9 cellular contexts compared by ENCODE assay signal in the genomic region with DNA sequence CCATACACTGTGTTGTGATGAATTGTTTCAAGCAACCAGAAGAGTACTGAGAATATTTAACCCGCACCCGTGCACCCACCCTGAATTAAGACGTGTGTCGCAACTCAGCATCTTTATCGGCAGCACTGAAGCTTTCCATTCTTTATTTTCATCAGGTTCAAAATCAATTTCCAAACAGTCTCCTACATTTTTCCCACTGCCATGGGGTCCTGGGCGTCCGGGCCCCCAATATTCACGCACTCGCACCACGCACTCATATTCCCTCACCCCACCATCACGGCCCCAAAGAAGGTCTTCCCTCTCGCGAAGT. TPM values are rescaled to one million over a fixed set of nuclear protein-coding genes. Genes with fewer than 3 reads are reported as not detected.
DNase-seq lines count a peak whose midpoint lies in the region; ATAC-seq and TF ChIP-seq lines count a peak whose summit lies in the region.
"Had no signal": no experiment of that assay in that cellular context is flagged by ENCODE, and none has a peak within 500 bp of the region (broad histone marks: within the 10 kb centered on the region; RNA-seq: fewer than 3 reads in every experiment).

No MANE protein-coding gene starts in this region.

- H2AK9ac ChIP-seq in IMR-90 (replicated peaks; ENCODE audit: low read depth, low read length, poor library complexity), result peak overlapping the region; percentile 23

- H4K91ac ChIP-seq in IMR-90 (ENCODE audit: insufficient read depth, low read depth, low read length), result 0 out of 2 replicates have a peak overlapping the region, but pooled peaks have one; percentile 10

- H3K27me3 ChIP-seq in IMR-90 (ENCODE audit: control insufficient read depth, insufficient read depth, low read length) (peaks cover 17% of the 10 kb centered on the region), colonic mucosa (no peaks in the 10 kb centered on the region)
- H3K27me3 ChIP-seq in naive thymus-derived CD4-positive, alpha-beta T cell (ENCODE audit: control insufficient read depth in 2 of 2, insufficient read depth in 2 of 2, low read length in 2 of 2), result no peaks in the 10 kb centered on the region

- 54% methylated on average over 5 of the region's 13 CpGs; no CpG with 5 or more reads in 1 of the 2 experiments for WGBS in IMR-90 (ENCODE audit: extremely low coverage in 2 of 2, insufficient read length in 1 of 2), 2 experiments

- intact Hi-C loops in IMR-90 (cut with micrococcal nuclease) (loop anchor here (2.0 to 5.0 kb wide), 2 partner anchors 18 to 33 kb away; a partner anchor contains a TSS), colonic mucosa (cut with DNase I) (no loop called here)
- intact Hi-C loops in naive thymus-derived CD4-positive, alpha-beta T cell (cut with micrococcal nuclease), result loop anchor here in 1 of 2 donors (1.0 to 2.0 kb wide), 6 partner anchors 8 to 88 kb away; a partner anchor contains a TSS

- peaks cover 47 to 80% (median 63%) of the 10 kb centered on the region in 7 donors for H3K4me1 Mint-ChIP-seq in naive thymus-derived CD4-positive, alpha-beta T cell

- no peak overlapping the region for H2BK15ac ChIP-seq in IMR-90 (ENCODE audit: low read depth, low read length)

- H3K4me1 ChIP-seq in IMR-90 (ENCODE audit: control insufficient read depth, insufficient read depth, low read length) (peaks cover 4% of the 10 kb centered on the region; the same call in 1 of the 2 replicates), colonic mucosa (peaks cover 4% of the 10 kb centered on the region)
- H3K4me1 ChIP-seq in naive thymus-derived CD4-positive, alpha-beta T cell (ENCODE audit: control insufficient read depth in 2 of 2, insufficient read depth in 2 of 2, low read length in 2 of 2), result peaks cover 50 to 55% of the 10 kb centered on the region in 2 donors

- DNase-seq in AG04449 (ENCODE audit: low read depth, low spot score) (no peak), IMR-90 (no peak), colonic mucosa (no peak), SKM-1 treated with dmso at 0.1 percent for 144 hours (lab: John Stamatoyannopoulos, UW; ENCODE audit: unreplicated experiment) (no peak), DMS 273 treated with DMSO at 0.1 percent for 48 hours (lab: John Stamatoyannopoulos, UW) (no peak), Ammon's horn (ENCODE audit: low spot score) (no peak)
- DNase-seq in naive thymus-derived CD4-positive, alpha-beta T cell, result no peak

- H3K23ac ChIP-seq in IMR-90 (ENCODE audit: low read depth, low read length), result no peak overlapping the region; the same call in 1 of the 2 replicates

- H2BK20ac ChIP-seq in IMR-90 (ENCODE audit: low read depth, low read length), result no peak overlapping the region

- H3K27ac ChIP-seq in IMR-90 (ENCODE audit: insufficient read depth, low read length), result no peak overlapping the region
- peak overlapping the region; percentile 78 for H3K27ac ChIP-seq in colonic mucosa
- peak overlapping the region; percentile 97 for H3K27ac ChIP-seq in naive thymus-derived CD4-positive, alpha-beta T cell (ENCODE audit: low read depth, low read length)

- H3K9ac ChIP-seq in IMR-90 (ENCODE audit: low read depth, low read length) (0 out of 2 replicates have a peak overlapping the region, but pooled peaks have one; percentile 25), colonic mucosa (ENCODE audit: low read depth in 2 of 2, low read length in 2 of 2) (peak overlapping the region; percentile 82 to 87)

- POLR2A ChIA-PET in AG04449 (lab: Yijun Ruan, JAX) (interaction anchor here (1.0 to 1.9 kb wide), 3 partner anchors 12 to 33 kb away, joined by 4 read pairs; a partner anchor contains a TSS), IMR-90 (lab: Charles Lee; ENCODE audit: unreplicated experiment) (no interaction called here)
- POLR2A ChIA-PET in naive thymus-derived CD4-positive, alpha-beta T cell (lab: Charles Lee), result interaction anchor here (0.6 to 66.4 kb wide), 11 partner anchors 15 to 1390 kb away, joined by 3 to 3078 read pairs (median 5); a partner anchor contains a TSS

- no peaks in the 10 kb centered on the region; the same call in 1 of the 2 replicates for H3K9me1 ChIP-seq in IMR-90 (ENCODE audit: insufficient read depth, low read length)

- H3K27me3 Mint-ChIP-seq in naive thymus-derived CD4-positive, alpha-beta T cell, result peaks cover 0 to 2% (median 0%) of the 10 kb centered on the region in 5 donors

- H4K5ac ChIP-seq in IMR-90 (ENCODE audit: low read depth, low read length), result peak overlapping the region; percentile 62

- ATAC-seq in IMR-90 (ENCODE audit: low read depth), result no peak
- no peak for ATAC-seq in naive thymus-derived CD4-positive, alpha-beta T cell
- no peak for ATAC-seq in HG03159 (IDR thresholded peaks at IDR 0.05; ENCODE audit: unreplicated experiment)

- no peak overlapping the region for H3K18ac ChIP-seq in IMR-90 (ENCODE audit: low read depth, low read length)

- H3K56ac ChIP-seq in IMR-90 (ENCODE audit: extremely low read depth, insufficient read depth, low read length), result no peak overlapping the region

- H2AK5ac ChIP-seq in IMR-90 (ENCODE audit: low read depth, low read length), result no peak overlapping the region; the same call in 1 of the 2 replicates

- peak overlapping the region; percentile 76 for H3K4me2 ChIP-seq in IMR-90 (ENCODE audit: low read depth, low read length)

- BruUV-seq in IMR-90 (replicated peaks; lab: Mats Ljungman, UMichigan), result no TSS peak

- 0 out of 2 replicates have a peak overlapping the region, but pooled peaks have one; percentile 19 for H3K14ac ChIP-seq in IMR-90 (replicated peaks; ENCODE audit: low read depth, low read length)

- H3K36me3 Mint-ChIP-seq in naive thymus-derived CD4-positive, alpha-beta T cell, result peaks cover 11 to 64% (median 16%) of the 10 kb centered on the region in 5 donors

- H3K4ac ChIP-seq in IMR-90 (ENCODE audit: low read depth, low read length), result peak overlapping the region; percentile 50

- TF ChIP-seq CTCF in AG04449 (IDR thresholded peaks at IDR 0.05; ENCODE audit: insufficient read depth, low read length, missing control alignments), result no peak
- TF ChIP-seq CTCF in IMR-90 (conservative IDR thresholded peaks at IDR 0.05; ENCODE audit: low read depth, low read length), result no peak
- TF ChIP-seq CTCF in colonic mucosa (IDR thresholded peaks at IDR 0.05), result no peak

- TF ChIP-seq POLR2A in IMR-90 (IDR thresholded peaks at IDR 0.05; ENCODE audit: low read depth, low read length), result no peak

- no peaks in the 10 kb centered on the region for H4K20me1 ChIP-seq in IMR-90 (ENCODE audit: insufficient read depth, low read length)

- peak overlapping the region; percentile 59; the same call in 1 of the 2 replicates for H2BK120ac ChIP-seq in IMR-90 (ENCODE audit: low read depth, low read length)

- H3K27ac Mint-ChIP-seq in naive thymus-derived CD4-positive, alpha-beta T cell, result peak overlapping the region; percentile 94 to 100 (median 97)

- H2BK5ac ChIP-seq in IMR-90 (ENCODE audit: low read depth, low read length, poor library complexity, severe bottlenecking), result no peak overlapping the region

- no peaks in the 10 kb centered on the region for H3K9me3 Mint-ChIP-seq in naive thymus-derived CD4-positive, alpha-beta T cell

- in situ Hi-C loops in IMR-90 (cut with MboI; ENCODE audit: low sequenced_read_pairs), result no loop called here

- H2AFZ ChIP-seq in IMR-90 (replicated peaks; ENCODE audit: low read length, poor library complexity), result peak overlapping the region; percentile 95

- TF ChIP-seq RAD21 in IMR-90 (IDR thresholded peaks at IDR 0.05; ENCODE audit: low read length), result no peak

- H3K4me3 Mint-ChIP-seq in naive thymus-derived CD4-positive, alpha-beta T cell, result peak overlapping the region; percentile 88 to 100 (median 99)

- H3K36me3 ChIP-seq in IMR-90 (ENCODE audit: control insufficient read depth, insufficient read depth, low read length) (no peaks in the 10 kb centered on the region), colonic mucosa (no peaks in the 10 kb centered on the region)
- H3K36me3 ChIP-seq in naive thymus-derived CD4-positive, alpha-beta T cell (ENCODE audit: control insufficient read depth in 2 of 3, insufficient read depth in 3 of 3, low read length in 3 of 3), result peaks cover 4 to 20% (median 5%) of the 10 kb centered on the region in 3 experiments

- dilution Hi-C loops in IMR-90 (cut with HindIII; ENCODE audit: low sequenced_read_pairs, unreplicated experiment), result no loop called here

- no peaks in the 10 kb centered on the region for H3K79me1 ChIP-seq in IMR-90 (ENCODE audit: low read depth in 1 of 2, low read length in 2 of 2)

- peak overlapping the region; percentile 51 to 81; a peak in 2 of 4 replicates for H4K8ac ChIP-seq in IMR-90 (ENCODE audit: low read depth in 2 of 2, low read length in 2 of 2)

- CTCF ChIA-PET in AG04449 (lab: Yijun Ruan, JAX), result interaction anchor here (1.1 to 31.3 kb wide), 12 partner anchors 9 to 150 kb away, joined by 3 to 1569 read pairs (median 4); a partner anchor contains a TSS
- CTCF ChIA-PET in IMR-90 (lab: Yijun Ruan, JAX), result interaction anchor here (0.6 to 1.4 kb wide), 8 partner anchors 9 to 30 kb away, joined by 3 to 6 read pairs (median 3); no protein-coding TSS in a partner anchor
- CTCF ChIA-PET in naive thymus-derived CD4-positive, alpha-beta T cell (lab: Charles Lee), result interaction anchor here (0.6 to 18.2 kb wide), 12 partner anchors 10 to 250 kb away, joined by 3 to 687 read pairs (median 6); a partner anchor contains a TSS

- H3K4me3 ChIP-seq in AG04449 (ENCODE audit: low read depth, low read length) (peak overlapping the region; percentile 89), IMR-90 (ENCODE audit: insufficient read depth, low read depth, low read length) (peak overlapping the region; percentile 82), colonic mucosa (peak overlapping the region; percentile 83)
- H3K4me3 ChIP-seq in naive thymus-derived CD4-positive, alpha-beta T cell (ENCODE audit: low read length), result peak overlapping the region; percentile 97

- no peaks in the 10 kb centered on the region for H3K9me3 ChIP-seq in IMR-90 (ENCODE audit: control insufficient read depth, insufficient read depth, low read length)
- no peaks in the 10 kb centered on the region for H3K9me3 ChIP-seq in colonic mucosa
- H3K9me3 ChIP-seq in naive thymus-derived CD4-positive, alpha-beta T cell (ENCODE audit: control insufficient read depth in 2 of 3, low read length in 3 of 3), result no peaks in the 10 kb centered on the region

RNA-seq across cellular contexts. Expression of a gene that starts 1.8 kb away (rescaled TPM):
- total RNA-seq in IMR-90 (2012; rRNA removed) (not detected in 2 replicates), colonic mucosa (1 to 10 TPM; 3.4 to 5.7 TPM)
- not detected in 2 replicates for polyA plus RNA-seq in IMR-90 (2012; rRNA removed)
- polyA plus RNA-seq in IMR-90 (2012; cell fraction: cytosol; rRNA removed), result 0.16 TPM in 1 of 2 replicates, not detected in the other
- not detected in 2 replicates for polyA plus RNA-seq in IMR-90 (2012; cell fraction: nucleus; rRNA removed; ENCODE audit: low replicate concordance)
- total RNA-seq in naive thymus-derived CD4-positive, alpha-beta T cell, result 1,000 to 10,000 TPM in 1 of 5 experiments, 100 to 1,000 TPM in 4; 370 to 1,909 (median 670) TPM
- 1,000 to 10,000 TPM; 1,970 to 2,371 TPM for polyA plus RNA-seq in naive thymus-derived CD4-positive, alpha-beta T cell

RNA-seq across cellular contexts. Expression of a gene that starts 5.0 kb away (rescaled TPM):
- not detected in 2 replicates for total RNA-seq in IMR-90 (2012; rRNA removed)
- not detected in 2 replicates for polyA plus RNA-seq in IMR-90 (2012; rRNA removed)
- not detected in 2 replicates for polyA plus RNA-seq in IMR-90 (2012; cell fraction: cytosol; rRNA removed)
- 0.03 TPM in 1 of 2 replicates, not detected in the other for polyA plus RNA-seq in IMR-90 (2012; cell fraction: nucleus; rRNA removed; ENCODE audit: low replicate concordance)
- total RNA-seq in colonic mucosa, result 1 to 10 TPM in 1 of 2 donors, under 1 TPM in 1; 0.48 to 1.4 TPM
- 100 to 1,000 TPM in 1 of 5 experiments, 10 to 100 TPM in 1, 1 to 10 TPM in 3; 5.4 to 125 (median 8.7) TPM for total RNA-seq in naive thymus-derived CD4-positive, alpha-beta T cell
- 1 to 10 TPM in 1 of 2 donors, under 1 TPM in 1; 0.73 to 1.1 TPM for polyA plus RNA-seq in naive thymus-derived CD4-positive, alpha-beta T cell
- total RNA-seq: dermis microvascular lymphatic vessel endothelial cell had no signal

RNA-seq across cellular contexts. Expression of a gene that starts 5.7 kb away (rescaled TPM):
- not detected in 2 replicates for total RNA-seq in IMR-90 (2012; rRNA removed)
- polyA plus RNA-seq in IMR-90 (2012; rRNA removed), result not detected in 2 replicates
- polyA plus RNA-seq in IMR-90 (2012; cell fraction: cytosol; rRNA removed), result not detected in 2 replicates
- polyA plus RNA-seq in IMR-90 (2012; cell fraction: nucleus; rRNA removed; ENCODE audit: low replicate concordance), result not detected in 2 replicates
- 1 to 10 TPM; 4.8 to 9.2 TPM for total RNA-seq in colonic mucosa
- total RNA-seq in naive thymus-derived CD4-positive, alpha-beta T cell, result 100 to 1,000 TPM in 2 of 5 experiments, 10 to 100 TPM in 3; 15.1 to 234 (median 32.0) TPM
- 10 to 100 TPM in 1 of 2 donors, 1 to 10 TPM in 1; 8.4 to 15.3 TPM for polyA plus RNA-seq in naive thymus-derived CD4-positive, alpha-beta T cell

RNA-seq across cellular contexts. Expression of a gene that starts 8.3 kb away (rescaled TPM):
- total RNA-seq in IMR-90 (2012; rRNA removed) (not detected in 2 replicates), colonic mucosa (1 to 10 TPM in 1 of 2 donors, under 1 TPM in 1; 0.35 to 2.4 TPM)
- polyA plus RNA-seq in IMR-90 (2012; rRNA removed), result not detected in 2 replicates
- not detected in 2 replicates for polyA plus RNA-seq in IMR-90 (2012; cell fraction: cytosol; rRNA removed)
- 0.05 TPM in 1 of 2 replicates, not detected in the other for polyA plus RNA-seq in IMR-90 (2012; cell fraction: nucleus; rRNA removed; ENCODE audit: low replicate concordance)
- 100 to 1,000 TPM in 1 of 5 experiments, 10 to 100 TPM in 4; 12.3 to 110 (median 20.2) TPM for total RNA-seq in naive thymus-derived CD4-positive, alpha-beta T cell
- polyA plus RNA-seq in naive thymus-derived CD4-positive, alpha-beta T cell, result 10 to 100 TPM; 24.0 to 27.5 TPM
- total RNA-seq: dermis microvascular lymphatic vessel endothelial cell had no signal

RNA-seq across cellular contexts. Expression of a gene that starts 12.4 kb away (rescaled TPM):
- total RNA-seq in IMR-90 (2012; rRNA removed) (not detected in 2 replicates), colonic mucosa (under 1 TPM; 0.67 to 0.90 TPM)
- polyA plus RNA-seq in IMR-90 (2012; rRNA removed), result not detected in 2 replicates
- polyA plus RNA-seq in IMR-90 (2012; cell fraction: cytosol; rRNA removed), result not detected in 2 replicates
- not detected in 2 replicates for polyA plus RNA-seq in IMR-90 (2012; cell fraction: nucleus; rRNA removed; ENCODE audit: low replicate concordance)
- 10 to 100 TPM in 2 of 5 experiments, 1 to 10 TPM in 2, under 1 TPM in 1; 0.97 to 47.1 (median 6.7) TPM for total RNA-seq in naive thymus-derived CD4-positive, alpha-beta T cell
- 10 to 100 TPM; 11.0 to 19.7 TPM for polyA plus RNA-seq in naive thymus-derived CD4-positive, alpha-beta T cell
- total RNA-seq: dermis microvascular lymphatic vessel endothelial cell had no signal

Comparison
In these comparisons a context has a peak if more than half of its experiments do, and no peak if none do; other contexts are left out.
1. RNA of a gene that starts 1.8 kb away (total RNA-seq): 370 to 1,909 TPM in naive thymus-derived CD4-positive, alpha-beta T cell; 3.4 to 5.7 TPM in colonic mucosa and not detected in IMR-90; every median in the first group is over 10 times any median in the second.
2. Peak in every context shown above with its lines, with median percentiles within 50 percentile points of each other: H3K4me3 ChIP-seq.